9 cellular contexts compared by ENCODE assay signal in the genomic region with DNA sequence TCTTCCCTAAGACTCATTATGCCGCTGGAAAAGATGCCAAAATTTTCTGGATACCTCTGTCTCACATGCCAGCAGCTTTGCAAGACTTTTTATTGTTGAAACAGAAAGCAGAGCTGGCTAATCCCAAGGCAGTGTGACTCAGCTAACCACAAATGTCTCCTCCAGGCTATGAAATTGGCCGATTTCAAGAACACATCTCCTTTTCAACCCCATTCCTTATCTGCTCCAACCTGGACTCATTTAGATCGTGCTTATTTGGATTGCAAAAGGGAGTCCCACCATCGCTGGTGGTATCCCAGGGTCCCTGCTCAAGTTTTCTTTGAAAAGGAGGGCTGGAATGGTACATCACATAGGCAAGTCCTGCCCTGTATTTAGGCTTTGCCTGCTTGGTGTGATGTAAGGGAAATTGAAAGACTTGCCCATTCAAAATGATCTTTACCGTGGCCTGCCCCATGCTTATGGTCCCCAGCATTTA. TPM values are rescaled to one million over a fixed set of nuclear protein-coding genes. Genes with fewer than 3 reads are reported as not detected.
DNase-seq lines count a peak whose midpoint lies in the region; ATAC-seq and TF ChIP-seq lines count a peak whose summit lies in the region.
"Had no signal": no experiment of that assay in that cellular context is flagged by ENCODE, and none has a peak within 500 bp of the region (broad histone marks: within the 10 kb centered on the region; RNA-seq: fewer than 3 reads in every experiment).

No MANE protein-coding gene starts in this region.

- H3K27me3 ChIP-seq in right atrium auricular region (no peaks in the 10 kb centered on the region), esophagus muscularis mucosa (no peaks in the 10 kb centered on the region), upper lobe of right lung (no peaks in the 10 kb centered on the region)

- H3K36me3 ChIP-seq in right atrium auricular region (peaks cover 16% of the 10 kb centered on the region), esophagus muscularis mucosa (no peaks in the 10 kb centered on the region), upper lobe of right lung (no peaks in the 10 kb centered on the region)

- 76% methylated on average over 5 of the region's 5 CpGs for WGBS in esophagus muscularis mucosa

- intact Hi-C loops in Right ventricle myocardium superior (cut with DNase I) (no loop called here), esophagus muscularis mucosa (cut with DNase I) (no loop called here), upper lobe of right lung (cut with DNase I) (no loop called here)

- ATAC-seq in Right ventricle myocardium superior (ENCODE audit: poor library complexity) = peak; percentile 41
- peak; percentile 63 for ATAC-seq in upper lobe of right lung
- no peak for ATAC-seq in GM19023 (IDR thresholded peaks at IDR 0.05; ENCODE audit: unreplicated experiment)
- no peak for ATAC-seq in HG02885 (IDR thresholded peaks at IDR 0.05; ENCODE audit: poor library complexity, unreplicated experiment)

- H3K4me3 ChIP-seq in right atrium auricular region (no peak overlapping the region), esophagus muscularis mucosa (no peak overlapping the region), upper lobe of right lung (no peak overlapping the region)

- DNase-seq in Right ventricle myocardium superior (no peak), right atrium auricular region (ENCODE audit: low spot score) (no peak), RPMI7951 (ENCODE audit: low read depth) (peak; percentile 89), esophagus muscularis mucosa (ENCODE audit: extremely low spot score) (peak; percentile 66), upper lobe of right lung (no peak), DMS79 treated with DMSO at 0.1 percent for 48 hours (lab: John Stamatoyannopoulos, UW) (no peak)

- no peak for TF ChIP-seq EP300 in esophagus muscularis mucosa (IDR thresholded peaks at IDR 0.05)

- TF ChIP-seq CTCF in right atrium auricular region (IDR thresholded peaks at IDR 0.05) (no peak), esophagus muscularis mucosa (IDR thresholded peaks at IDR 0.05) (no peak), upper lobe of right lung (IDR thresholded peaks at IDR 0.05) (no peak)

- H3K9me3 ChIP-seq in right atrium auricular region = no peaks in the 10 kb centered on the region
- no peaks in the 10 kb centered on the region for H3K9me3 ChIP-seq in esophagus muscularis mucosa
- H3K9me3 ChIP-seq in upper lobe of right lung = no peaks in the 10 kb centered on the region

- H3K4me1 ChIP-seq in right atrium auricular region (peaks cover 0 to 8% of the 10 kb centered on the region in 2 donors), esophagus muscularis mucosa (peaks cover 0 to 19% (median 10%) of the 10 kb centered on the region in 4 donors), upper lobe of right lung (peaks cover 3% of the 10 kb centered on the region)
- H3K4me1 ChIP-seq: parathyroid adenoma had no signal

- H3K27ac ChIP-seq in right atrium auricular region (peak overlapping the region in 1 of 2 donors; percentile 61), esophagus muscularis mucosa (replicated peaks in 1 of 4) (peak overlapping the region in 1 of 4 donors; percentile 3), upper lobe of right lung (no peak overlapping the region)
- H3K27ac ChIP-seq: parathyroid adenoma had no signal

- no peak for TF ChIP-seq POLR2A in esophagus muscularis mucosa (IDR thresholded peaks at IDR 0.05; ENCODE audit: low read depth)

RNA-seq across cellular contexts. Expression of a gene that starts 26.3 kb away (rescaled TPM):
- 1.3 TPM for total RNA-seq in Right ventricle myocardium superior
- 100 to 1,000 TPM in 1 of 2 donors, 10 to 100 TPM in 1; 31.4 to 135 TPM for total RNA-seq in right atrium auricular region
- not detected in 2 replicates for total RNA-seq in RPMI7951 (2014; rRNA removed; shearing (Covaris generic))
- total RNA-seq in esophagus muscularis mucosa = under 1 TPM in 3 of 4 donors, not detected in 1; 0.75 to 0.99 (median 0.83) TPM
- total RNA-seq in upper lobe of right lung = 7.6 TPM

Comparison
In these comparisons a context has a peak if more than half of its experiments do, and no peak if none do; other contexts are left out.
1. ATAC-seq: peak in Right ventricle myocardium superior (single experiment) and upper lobe of right lung (single experiment); none in GM19023 (single experiment) and HG02885 (single experiment).
2. DNase-seq: peak in RPMI7951 (single experiment) and esophagus muscularis mucosa (single experiment); none in Right ventricle myocardium superior (single experiment), right atrium auricular region (single experiment), upper lobe of right lung (single experiment) and DMS79 treated with DMSO at 0.1 percent for 48 hours (single experiment).